ENCODE assay signal across 12 cellular contexts in the genomic region with DNA sequence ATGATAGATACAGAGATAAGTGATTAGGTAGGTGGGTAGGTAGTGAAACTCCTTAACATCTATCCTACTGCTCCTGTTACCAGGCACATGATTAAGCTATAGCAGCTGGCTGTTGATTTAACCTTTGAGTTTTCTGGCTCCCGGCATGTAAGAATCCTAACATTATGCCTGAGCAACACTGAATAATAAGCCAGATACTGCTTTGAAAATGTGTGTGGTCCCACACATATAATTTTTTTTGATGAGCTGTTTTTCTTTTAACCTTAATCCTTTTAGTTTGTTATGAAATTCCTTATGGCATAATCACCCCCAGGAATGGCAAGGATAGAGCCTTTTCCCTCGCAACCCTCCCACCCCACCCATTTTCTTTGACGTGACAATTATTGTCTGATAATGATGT.
A peak's percentile ranks its signal among the peaks of the same experiment; 100 is the strongest.
DNase-seq lines count a peak whose midpoint lies in the region; ATAC-seq and FAIRE-seq lines count a peak whose summit lies in the region.
"Had no signal": no experiment of that assay in that cellular context is flagged by ENCODE, and none has a peak within 500 bp of the region (broad histone marks: within the 10 kb centered on the region; RNA-seq: fewer than 3 reads in every experiment).

No MANE protein-coding gene starts in this region.

- FAIRE-seq in small intestine (lab: Jason Lieb, UNC): no peak

- in situ Hi-C loops in HAP-1 (cut with MboI; ENCODE audit: low sequenced_read_pairs): no loop called here

- ATAC-seq in HG03135 (IDR thresholded peaks at IDR 0.05; ENCODE audit: unreplicated experiment): no peak

- WGBS in small intestine, 3 donors: 9 to 49% (median 25%) methylated on average over 3 of the region's 3 CpGs

- H3K27ac ChIP-seq in epithelial cell of prostate (peak overlapping the region; percentile 98), small intestine (ENCODE audit: low read depth in 1 of 2, low read length in 1 of 2) (no peak overlapping the region)
- H3K27ac ChIP-seq: coronary artery, thoracic aorta had no signal

- H3K4me3 ChIP-seq in small intestine (ENCODE audit: low read depth in 1 of 2, low read length in 2 of 2) (no peak overlapping the region), HAP-1 (no peak overlapping the region), H7 (ENCODE audit: insufficient read depth, low read depth, low read length) (no peak overlapping the region)
- H3K4me3 ChIP-seq: coronary artery, thoracic aorta had no signal

- H3K27me3 ChIP-seq in small intestine (ENCODE audit: control insufficient read depth in 2 of 2, insufficient read depth in 2 of 2, low read length in 2 of 2) (no peaks in the 10 kb centered on the region), HAP-1 (ENCODE audit: low read depth) (no peaks in the 10 kb centered on the region), H7 (ENCODE audit: control insufficient read depth, insufficient read depth, low read length) (no peaks in the 10 kb centered on the region)

- DNase-seq in HCEC 1CT (peak; percentile 89), NCI-H748 (lab: John Stamatoyannopoulos, UW; ENCODE audit: unreplicated experiment) (peak; percentile 55), epithelial cell of prostate (ENCODE audit: low read depth, low spot score) (no peak), small intestine (peak; percentile 64), HAP-1 (ENCODE audit: low spot score in 2 of 2) (no peak), H7 (no peak)
- DNase-seq: activated naive CD8-positive, alpha-beta T cell treated with anti-CD3 and anti-CD28 coated beads, Interleukin-2, amount 10 ng/mL, durations not matched to agents 7 days and 5 days; Caco-2; NCI-H510A had no signal

- no peaks in the 10 kb centered on the region for H3K9me3 ChIP-seq in small intestine (ENCODE audit: control insufficient read depth, low read depth)
- H3K9me3 ChIP-seq in HAP-1: no peaks in the 10 kb centered on the region
- H3K9me3 ChIP-seq: Caco-2, thoracic aorta had no signal

- H3K36me3 ChIP-seq in small intestine (ENCODE audit: control insufficient read depth in 2 of 2, insufficient read depth in 2 of 2, low read length in 2 of 2) (no peaks in the 10 kb centered on the region), HAP-1 (replicated peaks) (no peaks in the 10 kb centered on the region), H7 (replicated peaks; ENCODE audit: control insufficient read depth, insufficient read depth, low read length) (no peaks in the 10 kb centered on the region)
- H3K36me3 ChIP-seq: thoracic aorta had no signal

- H3K4me1 ChIP-seq in small intestine (ENCODE audit: control insufficient read depth in 2 of 2, insufficient read depth in 1 of 2, low read depth in 1 of 2, low read length in 1 of 2) (peaks cover 15 to 20% of the 10 kb centered on the region in 2 donors), HAP-1 (peaks cover 10% of the 10 kb centered on the region)

Comparison
In these comparisons a context has a peak if more than half of its experiments do, and no peak if none do; other contexts are left out.
1. DNase-seq: peak in HCEC 1CT (single experiment), NCI-H748 (single experiment) and small intestine (single experiment); none in epithelial cell of prostate (single experiment), HAP-1 (0 of 2) and H7 (single experiment).